ENCODE assay signal across 19 cellular contexts in genomic region chr9:102479191-102479590, GRCh38.
DNase-seq lines count a peak whose midpoint lies in the region; ATAC-seq and TF ChIP-seq lines count a peak whose summit lies in the region.
"Had no signal": no experiment of that assay in that cellular context is flagged by ENCODE, and none has a peak within 500 bp of the region (broad histone marks: within the 10 kb centered on the region; RNA-seq: fewer than 3 reads in every experiment).

No MANE protein-coding gene starts in this region.

- DNase-seq in HCEC 1CT (peak; percentile 51), RWPE2 (ENCODE audit: low spot score) (no peak), fibroblast of pulmonary artery (ENCODE audit: low read depth) (peak; percentile 6), stromal cell of bone marrow (ENCODE audit: low read depth) (peak; percentile 67), MV-4-11 (lab: John Stamatoyannopoulos, UW) (no peak), upper lobe of left lung (no peak), NCI-H187 treated with DMSO at 0.1 percent for 48 hours (lab: John Stamatoyannopoulos, UW) (no peak)
- DNase-seq: Caco-2; CD4-positive, alpha-beta memory T cell; DND-41; KG1; NCI-H1694; NCI-H2081 treated with DMSO at 0.1 percent for 48 hours; NCI-H2171 treated with DMSO at 0.1 percent for 48 hours; NCI-H446; NCI-H526; Right ventricle myocardium superior had no signal

- H3K4me3 ChIP-seq in RWPE2 (ENCODE audit: severe bottlenecking) (no peak overlapping the region), fibroblast of pulmonary artery (replicated peaks; ENCODE audit: low read depth, low read length) (no peak overlapping the region), upper lobe of left lung (no peak overlapping the region)
- H3K4me3 ChIP-seq: BLaER1, GM23338 had no signal

- no peak for TF ChIP-seq EP300 in upper lobe of left lung (IDR thresholded peaks at IDR 0.05)

- no peak for TF ChIP-seq POLR2A in upper lobe of left lung (IDR thresholded peaks at IDR 0.05)

- H3K4me1 ChIP-seq in RWPE2 (ENCODE audit: insufficient read depth, poor library complexity, severe bottlenecking) = no peaks in the 10 kb centered on the region
- no peaks in the 10 kb centered on the region for H3K4me1 ChIP-seq in upper lobe of left lung
- H3K4me1 ChIP-seq: BLaER1, Caco-2 had no signal

- peak; percentile 52; the same call in 1 of the 3 replicates for ATAC-seq in RWPE2 (ENCODE audit: low read depth)
- ATAC-seq in upper lobe of left lung (ENCODE audit: low FRiP score in 2 of 2) = no peak
- ATAC-seq: GM23338 had no signal

- 79 to 82% methylated on average over 3 of the region's 3 CpGs for WGBS in upper lobe of left lung, 2 donors

- H3K27ac ChIP-seq in RWPE2 (ENCODE audit: poor library complexity, severe bottlenecking) (no peak overlapping the region), upper lobe of left lung (no peak overlapping the region)
- H3K27ac ChIP-seq: BLaER1 had no signal

- H3K9me3 ChIP-seq in RWPE2 (ENCODE audit: severe bottlenecking) (no peaks in the 10 kb centered on the region), upper lobe of left lung (no peaks in the 10 kb centered on the region)
- H3K9me3 ChIP-seq: BLaER1, Caco-2 had no signal

- H3K27me3 ChIP-seq in RWPE2 (ENCODE audit: insufficient read depth, poor library complexity, severe bottlenecking) = no peaks in the 10 kb centered on the region
- no peaks in the 10 kb centered on the region for H3K27me3 ChIP-seq in upper lobe of left lung
- H3K27me3 ChIP-seq: BLaER1 had no signal

- TF ChIP-seq CTCF in RWPE2 (IDR thresholded peaks at IDR 0.05; ENCODE audit: poor library complexity, severe bottlenecking) = no peak
- TF ChIP-seq CTCF in fibroblast of pulmonary artery (IDR thresholded peaks at IDR 0.05; ENCODE audit: low read length, missing control alignments) = no peak
- TF ChIP-seq CTCF in upper lobe of left lung (IDR thresholded peaks at IDR 0.05) = no peak

- H3K36me3 ChIP-seq in RWPE2 (ENCODE audit: low read depth) (no peaks in the 10 kb centered on the region), upper lobe of left lung (no peaks in the 10 kb centered on the region)
- H3K36me3 ChIP-seq: BLaER1 had no signal

Comparison
In these comparisons a context has a peak if more than half of its experiments do, and no peak if none do; other contexts are left out.
1. DNase-seq: peak in HCEC 1CT (single experiment), fibroblast of pulmonary artery (single experiment) and stromal cell of bone marrow (single experiment); none in RWPE2 (single experiment), MV-4-11 (single experiment), upper lobe of left lung (0 of 2) and NCI-H187 treated with DMSO at 0.1 percent for 48 hours (single experiment).